Comparison of ENCODE assay signal across 21 cellular contexts in the genomic region with DNA sequence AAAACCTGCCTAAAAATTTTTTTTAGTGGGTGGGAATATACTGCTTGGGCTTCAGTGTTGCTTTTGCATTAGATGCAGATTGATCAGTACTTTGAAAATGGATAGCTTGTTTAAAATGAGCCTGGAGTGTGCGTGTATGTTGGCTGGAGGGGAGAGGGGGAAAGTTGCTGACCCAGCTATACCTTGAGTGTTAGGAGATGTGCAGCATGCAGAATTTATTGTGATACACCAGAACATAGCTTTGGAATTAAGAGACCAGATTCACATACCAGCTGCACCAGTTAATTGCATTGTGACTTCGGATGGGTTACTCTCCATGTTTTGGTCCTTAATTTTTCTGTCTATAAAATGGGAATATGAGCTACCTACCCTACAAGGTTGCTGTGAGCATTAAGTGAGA.
DNase-seq lines count a peak whose midpoint lies in the region; ATAC-seq and TF ChIP-seq lines count a peak whose summit lies in the region.
"Had no signal": no experiment of that assay in that cellular context is flagged by ENCODE, and none has a peak within 500 bp of the region (broad histone marks: within the 10 kb centered on the region; RNA-seq: fewer than 3 reads in every experiment).

No MANE protein-coding gene starts in this region.

- POLR2A ChIA-PET in PC-9 (lab: Charles Lee; ENCODE audit: unreplicated experiment), result interaction anchor here (0.7 to 0.9 kb wide), 2 partner anchors 42 to 1652 kb away, joined by 4 to 5 read pairs; no protein-coding TSS in a partner anchor

- H3K4me1 Mint-ChIP-seq in stimulated activated naive CD8-positive, alpha-beta T cell treated with anti-CD3 and anti-CD28 coated beads, Interleukin-15, Interleukin-2, amounts not matched to agents 100 ng/mL and 50 ng/mL, for 24 hours (ENCODE audit: low read depth), result peaks cover 94% of the 10 kb centered on the region
- H3K4me1 Mint-ChIP-seq in stimulated activated naive CD8-positive, alpha-beta T cell treated with anti-CD3 and anti-CD28 coated beads, Interleukin-15, amount 100 ng/mL, for 72 hours, result peaks cover 77% of the 10 kb centered on the region

- ATAC-seq in stimulated activated naive CD8-positive, alpha-beta T cell treated with anti-CD3 and anti-CD28 coated beads, Interleukin-15, amount 100 ng/mL, for 72 hours, result no peak
- no peak for ATAC-seq in upper lobe of left lung (ENCODE audit: low FRiP score in 2 of 2)
- no peak for ATAC-seq in mucosa of descending colon
- ATAC-seq: gastroesophageal sphincter; Right ventricle myocardium inferior; stimulated activated effector memory CD8-positive, alpha-beta T cell treated with anti-CD3 and anti-CD28 coated beads, Interleukin-12 subunit alpha, Interleukin-12 subunit beta, amount 100 ng/mL, for 72 hours had no signal

- H3K4me2 ChIP-seq in PC-9, result peak overlapping the region; percentile 96

- H3K36me3 ChIP-seq in PC-9 (ENCODE audit: low read depth), result no peaks in the 10 kb centered on the region
- no peaks in the 10 kb centered on the region for H3K36me3 ChIP-seq in iPS-20b (ENCODE audit: insufficient read depth, low read depth, low read length)
- H3K36me3 ChIP-seq in upper lobe of left lung, result no peaks in the 10 kb centered on the region
- no peaks in the 10 kb centered on the region for H3K36me3 ChIP-seq in mucosa of descending colon (ENCODE audit: low read depth)
- H3K36me3 ChIP-seq: gastroesophageal sphincter, HAP-1, tibial nerve had no signal

- TF ChIP-seq CTCF in PC-9 (conservative IDR thresholded peaks at IDR 0.05) (no peak), upper lobe of left lung (IDR thresholded peaks at IDR 0.05) (no peak), mucosa of descending colon (IDR thresholded peaks at IDR 0.05) (no peak)

- peaks cover 29% of the 10 kb centered on the region for H3K36me3 Mint-ChIP-seq in stimulated activated naive CD8-positive, alpha-beta T cell treated with anti-CD3 and anti-CD28 coated beads, Interleukin-15, Interleukin-2, amounts not matched to agents 100 ng/mL and 50 ng/mL, for 24 hours (ENCODE audit: low read depth)

- TF ChIP-seq POLR2A in upper lobe of left lung (IDR thresholded peaks at IDR 0.05), result no peak

- H3K9me2 ChIP-seq in PC-9 (ENCODE audit: insufficient read depth), result no peaks in the 10 kb centered on the region

- no peak for DNase-seq in stimulated activated naive CD8-positive, alpha-beta T cell treated with anti-CD3 and anti-CD28 coated beads, Interleukin-15, amount 100 ng/mL, for 72 hours
- DNase-seq in PC-9 (no peak), upper lobe of left lung (no peak), mucosa of descending colon (no peak), ureter (ENCODE audit: low spot score) (no peak)
- DNase-seq in activated CD4-positive, alpha-beta T cell treated with anti-CD3 and anti-CD28 coated beads, Interleukin-2, amount 50 U/mL, for 48 hours, result no peak
- DNase-seq: activated gamma-delta T cell treated with Interleukin-2 at 50 U/mL for 16 hours, caudate nucleus, Kasumi-1, kidney glomerular epithelial cell, mammary epithelial cell, NCI-H1092 treated with DMSO at 0.1 percent for 48 hours, NCI-H2081 had no signal

- no peak overlapping the region for H3K9ac ChIP-seq in iPS-20b (ENCODE audit: low read depth, low read length)
- H3K9ac ChIP-seq: parathyroid adenoma had no signal

- CTCF ChIA-PET in PC-9 (lab: Charles Lee), result no interaction called here

- no peaks in the 10 kb centered on the region for H3K9me3 Mint-ChIP-seq in stimulated activated naive CD8-positive, alpha-beta T cell treated with anti-CD3 and anti-CD28 coated beads, Interleukin-15, Interleukin-2, amounts not matched to agents 100 ng/mL and 50 ng/mL, for 24 hours
- H3K9me3 Mint-ChIP-seq in stimulated activated naive CD8-positive, alpha-beta T cell treated with anti-CD3 and anti-CD28 coated beads, Interleukin-15, amount 100 ng/mL, for 72 hours, result no peaks in the 10 kb centered on the region
- H3K9me3 Mint-ChIP-seq: stimulated activated effector memory CD8-positive, alpha-beta T cell treated with anti-CD3 and anti-CD28 coated beads, Interleukin-12 subunit alpha, Interleukin-12 subunit beta, amount 100 ng/mL, for 72 hours had no signal

- no peaks in the 10 kb centered on the region for H3K9me3 ChIP-seq in PC-9 (ENCODE audit: insufficient read depth, low read depth)
- no peaks in the 10 kb centered on the region for H3K9me3 ChIP-seq in iPS-20b (ENCODE audit: insufficient read depth, low read depth, low read length)
- H3K9me3 ChIP-seq in upper lobe of left lung, result no peaks in the 10 kb centered on the region
- H3K9me3 ChIP-seq in mucosa of descending colon, result no peaks in the 10 kb centered on the region
- H3K9me3 ChIP-seq: gastroesophageal sphincter, HAP-1, tibial nerve had no signal

- no peak for TF ChIP-seq EP300 in upper lobe of left lung (IDR thresholded peaks at IDR 0.05)

- H3K27ac Mint-ChIP-seq in stimulated activated naive CD8-positive, alpha-beta T cell treated with anti-CD3 and anti-CD28 coated beads, Interleukin-15, Interleukin-2, amounts not matched to agents 100 ng/mL and 50 ng/mL, for 24 hours, result peak overlapping the region; percentile 18
- peak overlapping the region in 1 of 2 donors; percentile 34 for H3K27ac Mint-ChIP-seq in stimulated activated naive CD8-positive, alpha-beta T cell treated with anti-CD3 and anti-CD28 coated beads, Interleukin-15, amount 100 ng/mL, for 72 hours
- H3K27ac Mint-ChIP-seq: stimulated activated effector memory CD8-positive, alpha-beta T cell treated with anti-CD3 and anti-CD28 coated beads, Interleukin-12 subunit alpha, Interleukin-12 subunit beta, amount 100 ng/mL, for 72 hours had no signal

- BruUV-seq in PC-9 (replicated peaks; lab: Mats Ljungman, UMichigan), result no TSS peak

- no peaks in the 10 kb centered on the region for H3K27me3 Mint-ChIP-seq in stimulated activated naive CD8-positive, alpha-beta T cell treated with anti-CD3 and anti-CD28 coated beads, Interleukin-15, Interleukin-2, amounts not matched to agents 100 ng/mL and 50 ng/mL, for 24 hours
- no peaks in the 10 kb centered on the region for H3K27me3 Mint-ChIP-seq in stimulated activated naive CD8-positive, alpha-beta T cell treated with anti-CD3 and anti-CD28 coated beads, Interleukin-15, amount 100 ng/mL, for 72 hours

- no peak overlapping the region for H3K4me3 Mint-ChIP-seq in stimulated activated naive CD8-positive, alpha-beta T cell treated with anti-CD3 and anti-CD28 coated beads, Interleukin-15, Interleukin-2, amounts not matched to agents 100 ng/mL and 50 ng/mL, for 24 hours
- H3K4me3 Mint-ChIP-seq in stimulated activated naive CD8-positive, alpha-beta T cell treated with anti-CD3 and anti-CD28 coated beads, Interleukin-15, amount 100 ng/mL, for 72 hours, result peak overlapping the region in 1 of 2 donors; percentile 26
- H3K4me3 Mint-ChIP-seq: stimulated activated effector memory CD8-positive, alpha-beta T cell treated with anti-CD3 and anti-CD28 coated beads, Interleukin-12 subunit alpha, Interleukin-12 subunit beta, amount 100 ng/mL, for 72 hours had no signal

- intact Hi-C loops in PC-9 (cut with micrococcal nuclease; ENCODE audit: unreplicated experiment) (no loop called here), mucosa of descending colon (cut with DNase I, micrococcal nuclease) (no loop called here)

- H3K27me3 ChIP-seq in PC-9 (ENCODE audit: insufficient read depth, low read depth), result no peaks in the 10 kb centered on the region
- no peaks in the 10 kb centered on the region for H3K27me3 ChIP-seq in iPS-20b (ENCODE audit: insufficient read depth, low read length)
- H3K27me3 ChIP-seq in upper lobe of left lung, result no peaks in the 10 kb centered on the region
- H3K27me3 ChIP-seq: gastroesophageal sphincter, tibial nerve had no signal

- H3K4me3 ChIP-seq in PC-9 (peak overlapping the region; percentile 32; the same call in 1 of the 2 replicates), iPS-20b (ENCODE audit: low read length) (peak overlapping the region; percentile 1; the same call in 1 of the 2 replicates), upper lobe of left lung (no peak overlapping the region), mucosa of descending colon (no peak overlapping the region)
- H3K4me3 ChIP-seq: gastroesophageal sphincter, HAP-1, tibial nerve had no signal

- WGBS in upper lobe of left lung, 2 donors, result 83 to 90% methylated on average over 2 of the region's 2 CpGs

- H2AFZ ChIP-seq in PC-9, result no peak overlapping the region
- H2AFZ ChIP-seq: parathyroid adenoma had no signal

- H3F3A ChIP-seq in PC-9 (ENCODE audit: insufficient read depth, low read depth), result peaks cover 25% of the 10 kb centered on the region

- peaks cover 50% of the 10 kb centered on the region for H3K4me1 ChIP-seq in PC-9 (replicated peaks; ENCODE audit: insufficient read depth)
- H3K4me1 ChIP-seq in iPS-20b (ENCODE audit: insufficient read depth, low read length), result peaks cover 55% of the 10 kb centered on the region
- peaks cover 67 to 88% (median 74%) of the 10 kb centered on the region in 4 donors for H3K4me1 ChIP-seq in upper lobe of left lung
- peaks cover 10% of the 10 kb centered on the region for H3K4me1 ChIP-seq in mucosa of descending colon (ENCODE audit: low read depth)

- peaks cover 93% of the 10 kb centered on the region for H3K79me2 ChIP-seq in PC-9 (ENCODE audit: low read depth)

- H4K20me1 ChIP-seq in PC-9 (ENCODE audit: insufficient read depth), result no peaks in the 10 kb centered on the region; the same call in 1 of the 2 replicates

- peak overlapping the region; percentile 94 for H3K27ac ChIP-seq in PC-9
- H3K27ac ChIP-seq in iPS-20b (ENCODE audit: low read length), result no peak overlapping the region
- H3K27ac ChIP-seq in upper lobe of left lung, result peak overlapping the region in 3 of 4 donors; percentile 4 to 65 (median 39)
- H3K27ac ChIP-seq: gastroesophageal sphincter, parathyroid adenoma, tibial nerve had no signal

Comparison
In these comparisons a context has a peak if more than half of its experiments do, and no peak if none do; other contexts are left out.
1. H3K4me3 ChIP-seq: peak in PC-9 (single experiment) and iPS-20b (single experiment); none in upper lobe of left lung (0 of 4) and mucosa of descending colon (single experiment).